Comparison of ENCODE assay signal across 13 cellular contexts in genomic region chr12:115383668-115384067, GRCh38.
DNase-seq lines count a peak whose midpoint lies in the region; ATAC-seq and TF ChIP-seq lines count a peak whose summit lies in the region.
"Had no signal": no experiment of that assay in that cellular context is flagged by ENCODE, and none has a peak within 500 bp of the region (broad histone marks: within the 10 kb centered on the region; RNA-seq: fewer than 3 reads in every experiment).

No MANE protein-coding gene starts in this region.

- no peaks in the 10 kb centered on the region for H3K9me3 Mint-ChIP-seq in nephron progenitor cell
- peaks cover 0 to 2% of the 10 kb centered on the region in 2 donors for H3K9me3 Mint-ChIP-seq in stimulated activated naive B cell treated with anti-CD40 and anti-IgM and Interleukin-4, amounts not matched to agents 10 μg/mL and 1 μg/mL and 100 μg/mL, for 72 hours

- peaks cover 11% of the 10 kb centered on the region for H3K27me3 Mint-ChIP-seq in nephron progenitor cell (ENCODE audit: low read depth, poor library complexity)
- H3K27me3 Mint-ChIP-seq in stimulated activated naive B cell treated with anti-CD40 and anti-IgM and Interleukin-4, amounts not matched to agents 10 μg/mL and 1 μg/mL and 100 μg/mL, for 72 hours: no peaks in the 10 kb centered on the region
- H3K27me3 Mint-ChIP-seq: natural killer cell treated with Interleukin-12 subunit alpha and Interleukin-12 subunit beta and Interleukin-15 and Interleukin-18, amount 100 ng/mL, for 72 hours had no signal

- no peaks in the 10 kb centered on the region for H3K36me3 ChIP-seq in breast epithelium
- H3K36me3 ChIP-seq: tibial artery had no signal

- no peaks in the 10 kb centered on the region for H3K9me3 ChIP-seq in breast epithelium
- H3K9me3 ChIP-seq: tibial artery had no signal

- H3K4me3 ChIP-seq in breast epithelium: no peak overlapping the region
- H3K4me3 ChIP-seq: tibial artery had no signal

- H3K4me1 Mint-ChIP-seq in nephron progenitor cell: peaks cover 71% of the 10 kb centered on the region
- H3K4me1 Mint-ChIP-seq in stimulated activated naive B cell treated with anti-CD40 and anti-IgM and Interleukin-4, amounts not matched to agents 10 μg/mL and 1 μg/mL and 100 μg/mL, for 72 hours: peaks cover 0 to 2% of the 10 kb centered on the region in 2 donors
- H3K4me1 Mint-ChIP-seq: activated naive CD4-positive, alpha-beta T cell treated with anti-CD3 and anti-CD28 coated beads, Interleukin-2, amount 50 U/mL, for 24 hours had no signal

- ATAC-seq in left cardiac atrium: peak; percentile 50 to 92
- no peak for ATAC-seq in Right ventricle myocardium superior (ENCODE audit: poor library complexity)
- peak; percentile 82 for ATAC-seq in left lobe of liver
- no peak for ATAC-seq in HG02981 (IDR thresholded peaks at IDR 0.05; ENCODE audit: unreplicated experiment)
- no peak for ATAC-seq in stimulated activated naive B cell treated with anti-CD40 and anti-IgM and Interleukin-4, amounts not matched to agents 10 μg/mL and 1 μg/mL and 100 μg/mL, for 72 hours (replicated peaks)
- ATAC-seq: natural killer cell treated with Interleukin-12 subunit alpha and Interleukin-12 subunit beta and Interleukin-15 and Interleukin-18, amount 100 ng/mL, for 72 hours had no signal

- peak; percentile 46 for DNase-seq in left cardiac atrium
- no peak for DNase-seq in Right ventricle myocardium superior
- peak; percentile 67 to 70 for DNase-seq in breast epithelium (ENCODE audit: low spot score in 2 of 2)
- no peak for DNase-seq in left lobe of liver (ENCODE audit: low spot score)
- DNase-seq in COR-L47 (lab: John Stamatoyannopoulos, UW): no peak
- DNase-seq in nephron progenitor cell: no peak
- no peak for DNase-seq in stimulated activated naive B cell treated with anti-CD40 and anti-IgM and Interleukin-4, amounts not matched to agents 10 μg/mL and 1 μg/mL and 100 μg/mL, for 72 hours
- DNase-seq: NCI-H345, T-helper 9 cell, tibial artery had no signal

- no peaks in the 10 kb centered on the region for H3K27me3 ChIP-seq in breast epithelium
- H3K27me3 ChIP-seq: tibial artery had no signal

- peak overlapping the region; percentile 29 to 45 for H3K27ac ChIP-seq in breast epithelium
- H3K27ac ChIP-seq: tibial artery had no signal

- H3K36me3 Mint-ChIP-seq in nephron progenitor cell (ENCODE audit: low read depth): no peaks in the 10 kb centered on the region
- no peaks in the 10 kb centered on the region for H3K36me3 Mint-ChIP-seq in stimulated activated naive B cell treated with anti-CD40 and anti-IgM and Interleukin-4, amounts not matched to agents 10 μg/mL and 1 μg/mL and 100 μg/mL, for 72 hours
- H3K36me3 Mint-ChIP-seq: activated naive CD4-positive, alpha-beta T cell treated with anti-CD3 and anti-CD28 coated beads, Interleukin-2, amount 50 U/mL, for 24 hours; natural killer cell treated with Interleukin-12 subunit alpha and Interleukin-12 subunit beta and Interleukin-15 and Interleukin-18, amount 100 ng/mL, for 72 hours had no signal

- no peak overlapping the region for H3K27ac Mint-ChIP-seq in nephron progenitor cell
- no peak overlapping the region for H3K27ac Mint-ChIP-seq in stimulated activated naive B cell treated with anti-CD40 and anti-IgM and Interleukin-4, amounts not matched to agents 10 μg/mL and 1 μg/mL and 100 μg/mL, for 72 hours
- H3K27ac Mint-ChIP-seq: activated naive CD4-positive, alpha-beta T cell treated with anti-CD3 and anti-CD28 coated beads, Interleukin-2, amount 50 U/mL, for 24 hours; natural killer cell treated with Interleukin-12 subunit alpha and Interleukin-12 subunit beta and Interleukin-15 and Interleukin-18, amount 100 ng/mL, for 72 hours had no signal

- intact Hi-C loops in left cardiac atrium (cut with DNase I) (no loop called here), Right ventricle myocardium superior (cut with DNase I) (no loop called here), breast epithelium (cut with DNase I; ENCODE audit: low total_unique reads) (no loop called here)

- TF ChIP-seq CTCF in breast epithelium (IDR thresholded peaks at IDR 0.05) (no peak), nephron progenitor cell (IDR thresholded peaks at IDR 0.05) (no peak)

- no peaks in the 10 kb centered on the region for H3K4me1 ChIP-seq in breast epithelium
- H3K4me1 ChIP-seq: tibial artery had no signal

- no peak overlapping the region for H3K4me3 Mint-ChIP-seq in nephron progenitor cell
- H3K4me3 Mint-ChIP-seq in stimulated activated naive B cell treated with anti-CD40 and anti-IgM and Interleukin-4, amounts not matched to agents 10 μg/mL and 1 μg/mL and 100 μg/mL, for 72 hours: no peak overlapping the region
- H3K4me3 Mint-ChIP-seq: activated naive CD4-positive, alpha-beta T cell treated with anti-CD3 and anti-CD28 coated beads, Interleukin-2, amount 50 U/mL, for 24 hours; natural killer cell treated with Interleukin-12 subunit alpha and Interleukin-12 subunit beta and Interleukin-15 and Interleukin-18, amount 100 ng/mL, for 72 hours had no signal

- TF ChIP-seq POLR2A in breast epithelium (IDR thresholded peaks at IDR 0.05): no peak

Comparison
In these comparisons a context has a peak if more than half of its experiments do, and no peak if none do; other contexts are left out.
1. ATAC-seq: peak in left cardiac atrium (2 of 2) and left lobe of liver (single experiment); none in Right ventricle myocardium superior (single experiment), HG02981 (single experiment) and stimulated activated naive B cell treated with anti-CD40 and anti-IgM and Interleukin-4, amounts not matched to agents 10 μg/mL and 1 μg/mL and 100 μg/mL, for 72 hours (0 of 2).
2. DNase-seq: peak in left cardiac atrium (single experiment) and breast epithelium (2 of 2); none in Right ventricle myocardium superior (single experiment), left lobe of liver (single experiment), COR-L47 (single experiment), nephron progenitor cell (single experiment) and stimulated activated naive B cell treated with anti-CD40 and anti-IgM and Interleukin-4, amounts not matched to agents 10 μg/mL and 1 μg/mL and 100 μg/mL, for 72 hours (single experiment).